ENCODE assay signal across 10 cellular contexts in genomic region chr10:34993782-34994181, GRCh38.
"Had no signal": no experiment of that assay in that cellular context is flagged by ENCODE, and none has a peak within 500 bp of the region (broad histone marks: within the 10 kb centered on the region; RNA-seq: fewer than 3 reads in every experiment).

No MANE protein-coding gene starts in this region.

- H3K4me3 ChIP-seq: esophagus squamous epithelium, lung, tibial artery had no signal

- H3K4me1 ChIP-seq: tibial artery had no signal

- H3K27ac Mint-ChIP-seq: activated CD8-positive, alpha-beta memory T cell treated with anti-CD3 and anti-CD28 coated beads, Interleukin-2, amount 10 ng/mL, durations not matched to agents 7 days and 5 days; nephron progenitor cell had no signal

- H3K27me3 ChIP-seq: esophagus squamous epithelium, tibial artery had no signal

- H3K9me3 ChIP-seq: esophagus squamous epithelium, tibial artery had no signal

- H3K36me3 Mint-ChIP-seq: activated CD8-positive, alpha-beta memory T cell treated with anti-CD3 and anti-CD28 coated beads, Interleukin-2, amount 10 ng/mL, durations not matched to agents 7 days and 5 days; activated naive CD8-positive, alpha-beta T cell had no signal

- H3K9me3 Mint-ChIP-seq: nephron progenitor cell had no signal

- DNase-seq: activated gamma-delta T cell; activated T-cell treated with anti-CD3 and anti-CD28 coated beads, Interleukin-2, amount 50 U/mL, for 1 hour; esophagus squamous epithelium; nephron progenitor cell; posterior cingulate gyrus; tibial artery had no signal

- H3K36me3 ChIP-seq: esophagus squamous epithelium, tibial artery, WERI-Rb-1 had no signal

- H3K27ac ChIP-seq: tibial artery, WERI-Rb-1 had no signal
